1 cellular context compared by ENCODE assay signal in genomic region chr3:38018296-38019266, GRCh38.
TF ChIP-seq lines count a peak whose summit lies in the region.

No MANE protein-coding gene starts in this region.

TF ChIP-seq in HepG2, 621 proteins besides CTCF, POLR2A, EP300 and RAD21:
- TF ChIP-seq ZNF770 (CRISPR knock-in tag; IDR thresholded peaks at IDR 0.05), result 0 out of 2 replicates have a peak, but pooled peaks have one; percentile 5
- no peak for TF ChIP-seq ZNF282 (IDR thresholded peaks at IDR 0.05; ENCODE audit: partially characterized antibody)
